9 cellular contexts compared by ENCODE assay signal in the genomic region with DNA sequence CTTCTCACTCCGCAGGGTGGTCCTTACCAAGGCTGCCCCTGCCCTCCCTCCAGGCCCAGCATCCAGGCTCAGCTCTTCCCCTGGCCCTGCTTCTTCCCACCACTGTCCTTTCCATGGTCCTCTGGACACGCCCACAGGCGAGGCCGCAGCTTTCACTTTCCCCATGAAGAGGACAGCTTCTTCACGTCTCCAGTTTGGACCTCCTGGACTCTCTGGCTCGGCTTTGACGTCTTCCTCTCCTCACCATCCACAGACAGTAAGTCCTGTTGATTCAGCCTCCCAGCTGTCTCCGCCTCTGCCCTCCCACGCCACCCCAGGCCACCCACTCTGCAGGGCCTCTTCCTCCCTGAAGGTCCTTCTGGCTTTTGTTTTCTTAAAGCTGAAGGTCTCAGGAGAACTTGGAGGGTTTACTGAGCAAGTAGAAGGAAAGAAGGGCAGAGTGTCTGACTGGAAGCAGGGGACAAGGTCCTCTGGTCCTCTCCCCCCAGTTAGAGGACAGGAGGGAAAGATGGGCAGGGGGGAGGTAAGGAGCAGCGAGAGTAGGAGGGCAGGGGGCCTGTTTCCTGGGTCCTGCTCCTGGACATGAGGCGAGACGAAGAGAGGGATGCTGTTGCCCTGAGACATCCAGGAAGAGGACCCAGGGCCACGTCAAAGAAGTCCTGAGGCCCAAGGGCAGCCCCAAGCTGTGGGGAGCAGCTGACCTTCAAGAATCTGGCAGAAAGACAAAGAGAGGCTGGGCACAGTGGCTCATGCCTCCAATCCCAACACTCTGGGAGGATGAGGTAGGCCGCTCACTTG. TPM values are rescaled to one million over a fixed set of nuclear protein-coding genes. Genes with fewer than 3 reads are reported as not detected.
A peak's percentile ranks its signal among the peaks of the same experiment; 100 is the strongest.
DNase-seq lines count a peak whose midpoint lies in the region; ATAC-seq, FAIRE-seq and TF ChIP-seq lines count a peak whose summit lies in the region.
"Had no signal": no experiment of that assay in that cellular context is flagged by ENCODE, and none has a peak within 500 bp of the region (broad histone marks: within the 10 kb centered on the region; RNA-seq: fewer than 3 reads in every experiment).

No MANE protein-coding gene starts in this region.

- H3K27me3 Mint-ChIP-seq in activated B cell treated with CpG ODN at 0.5 μM for 24 hours (peaks cover 2% of the 10 kb centered on the region), endodermal cell (ENCODE audit: insufficient read depth) (peaks cover 35% of the 10 kb centered on the region)

- H3K27ac ChIP-seq in hepatocyte, result peak overlapping the region; percentile 34
- no peak overlapping the region for H3K27ac ChIP-seq in endodermal cell (ENCODE audit: low read depth, low read length)

- H3K9me3 Mint-ChIP-seq in activated B cell treated with CpG ODN at 0.5 μM for 24 hours, result peaks cover 7% of the 10 kb centered on the region
- peaks cover 24% of the 10 kb centered on the region for H3K9me3 Mint-ChIP-seq in endodermal cell

- peaks cover 9% of the 10 kb centered on the region for H3K9me3 ChIP-seq in hepatocyte (ENCODE audit: low read depth)
- peaks cover 16% of the 10 kb centered on the region for H3K9me3 ChIP-seq in endodermal cell (ENCODE audit: control insufficient read depth, low read length)

- FAIRE-seq in GM18507 (lab: Jason Lieb, UNC), result peak; percentile 69
- FAIRE-seq: endometrium had no signal

- 69% methylated on average over 14 of the region's 14 CpGs for WGBS in hepatocyte (ENCODE audit: low lambda C conversion rate, missing lambda C conversion rate)
- 82 to 90% methylated on average over 8 to 14 of the region's 14 CpGs for WGBS in endodermal cell (ENCODE audit: insufficient coverage in 1 of 2, insufficient read length in 1 of 2), 2 experiments

- H2AFZ ChIP-seq in hepatocyte, result peak overlapping the region; percentile 6

- H3K36me3 ChIP-seq in hepatocyte (replicated peaks; ENCODE audit: insufficient read depth, low read depth), result no peaks in the 10 kb centered on the region
- H3K36me3 ChIP-seq in endodermal cell (ENCODE audit: control insufficient read depth, insufficient read depth, low read length), result no peaks in the 10 kb centered on the region
- H3K36me3 ChIP-seq in H7 (replicated peaks; ENCODE audit: control insufficient read depth, insufficient read depth, low read length), result no peaks in the 10 kb centered on the region

- intact Hi-C loops in activated B cell treated with CpG ODN at 0.5 μM for 24 hours (cut with micrococcal nuclease), result loop anchor here (5.0 kb wide), 1 partner anchor 328 kb away; no protein-coding TSS in a partner anchor

- no peaks in the 10 kb centered on the region for H3K4me1 ChIP-seq in hepatocyte (ENCODE audit: insufficient read depth)
- H3K4me1 ChIP-seq in endodermal cell (ENCODE audit: control insufficient read depth, insufficient read depth, low read length), result no peaks in the 10 kb centered on the region

- peak; percentile 10 for ATAC-seq in activated B cell treated with CpG ODN at 0.5 μM for 24 hours (ENCODE audit: low read depth)

- H3K4me1 Mint-ChIP-seq in activated B cell treated with CpG ODN at 0.5 μM for 24 hours (peaks cover 20% of the 10 kb centered on the region), endodermal cell (no peaks in the 10 kb centered on the region)

- H3K9me2 ChIP-seq in hepatocyte (replicated peaks; ENCODE audit: insufficient read depth), result no peaks in the 10 kb centered on the region

- H3K4me3 ChIP-seq in hepatocyte (no peak overlapping the region), endodermal cell (ENCODE audit: low read length) (no peak overlapping the region), H7 (ENCODE audit: insufficient read depth, low read depth, low read length) (no peak overlapping the region)

- peaks cover 4% of the 10 kb centered on the region for H3K36me3 Mint-ChIP-seq in activated B cell treated with CpG ODN at 0.5 μM for 24 hours (ENCODE audit: low read depth)
- H3K36me3 Mint-ChIP-seq in endodermal cell (ENCODE audit: low read depth), result no peaks in the 10 kb centered on the region

- H3K4me2 ChIP-seq in hepatocyte, result peak overlapping the region; percentile 56

- POLR2A ChIA-PET in activated B cell treated with CpG ODN at 0.5 μM for 24 hours (lab: Charles Lee), result interaction anchor here (0.6 to 1.0 kb wide), 3 partner anchors 48 to 312 kb away, joined by 3 to 6 read pairs (median 6); a partner anchor contains a TSS

- TF ChIP-seq CTCF in activated B cell treated with CpG ODN at 0.5 μM for 24 hours (IDR thresholded peaks at IDR 0.05), result no peak
- TF ChIP-seq CTCF in hepatocyte (IDR thresholded peaks at IDR 0.05; ENCODE audit: poor library complexity), result no peak
- no peak for TF ChIP-seq CTCF in endodermal cell (conservative IDR thresholded peaks at IDR 0.05)

- no peaks in the 10 kb centered on the region for H3K27me3 ChIP-seq in hepatocyte
- H3K27me3 ChIP-seq in endodermal cell (ENCODE audit: control insufficient read depth, insufficient read depth, low read length, poor library complexity, severe bottlenecking), result peaks cover 13% of the 10 kb centered on the region
- no peaks in the 10 kb centered on the region for H3K27me3 ChIP-seq in H7 (ENCODE audit: control insufficient read depth, insufficient read depth, low read length)

- H3K27ac Mint-ChIP-seq in activated B cell treated with CpG ODN at 0.5 μM for 24 hours (peak overlapping the region; percentile 76), endodermal cell (no peak overlapping the region)

- CTCF ChIA-PET in activated B cell treated with CpG ODN at 0.5 μM for 24 hours (lab: Charles Lee), result interaction anchor here (1.6 to 5.3 kb wide), 4 partner anchors 13 to 73 kb away, joined by 3 to 37 read pairs (median 20); a partner anchor contains a TSS

- DNase-seq in GM18507 (ENCODE audit: extremely low spot score, insufficient read length, low read depth) (no peak), activated B cell treated with CpG ODN at 0.5 μM for 24 hours (no peak), hepatocyte (ENCODE audit: low spot score) (peak; percentile 41), smooth muscle cell of the brain vasculature (ENCODE audit: low read depth, low spot score) (peak; percentile 78), endodermal cell (no peak), NCI-H748 (lab: John Stamatoyannopoulos, UW; ENCODE audit: unreplicated experiment) (no peak), H7 (no peak)
- DNase-seq in activated CD4-positive, CD25-positive, alpha-beta regulatory T cell treated with anti-CD3 and anti-CD28 coated beads, Interleukin-2, amount 50 U/mL, for 72 hours, result no peak

- H3K4me3 Mint-ChIP-seq in activated B cell treated with CpG ODN at 0.5 μM for 24 hours (peak overlapping the region; percentile 72), endodermal cell (no peak overlapping the region)

- H4K20me1 ChIP-seq in hepatocyte (ENCODE audit: insufficient read depth, poor library complexity, severe bottlenecking), result no peaks in the 10 kb centered on the region

- H3K9ac ChIP-seq in endodermal cell (ENCODE audit: extremely low read depth, low read length, poor library complexity, severe bottlenecking), result no peak overlapping the region

- no peaks in the 10 kb centered on the region for H3K79me2 ChIP-seq in hepatocyte

RNA-seq across cellular contexts. Expression of a gene that starts 24.7 kb away (rescaled TPM):
- not detected in 2 replicates for total RNA-seq in activated B cell treated with CpG ODN at 0.5 μM for 24 hours
- total RNA-seq in hepatocyte, result 0.33 and 0.48 TPM in 2 replicates
- polyA plus RNA-seq in hepatocyte, result 0.37 TPM in 1 of 2 replicates, not detected in the other
- under 1 TPM; 0.07 to 0.29 TPM for total RNA-seq in endodermal cell
- polyA plus RNA-seq in endodermal cell (2013, experiment 1 of 2), result 0.50 TPM
- 0.25 TPM for polyA plus RNA-seq in endodermal cell (2013, experiment 2 of 2)
- total RNA-seq in H7 (2014; rRNA removed; shearing (Covaris generic)), result 0.10 and 0.22 TPM in 2 replicates

RNA-seq across cellular contexts. Expression of a gene that starts 37.7 kb away (rescaled TPM):
- not detected in 2 replicates for total RNA-seq in activated B cell treated with CpG ODN at 0.5 μM for 24 hours
- not detected in 2 replicates for total RNA-seq in hepatocyte
- polyA plus RNA-seq in hepatocyte, result not detected in 2 replicates
- not detected for total RNA-seq in endodermal cell
- polyA plus RNA-seq in endodermal cell (2013, experiment 1 of 2), result not detected
- polyA plus RNA-seq in endodermal cell (2013, experiment 2 of 2), result not detected
- total RNA-seq in H7 (2014; rRNA removed; shearing (Covaris generic)), result not detected in 2 replicates

Comparison
In these comparisons a context has a peak if more than half of its experiments do, and no peak if none do; other contexts are left out.
1. DNase-seq: peak in hepatocyte (single experiment) and smooth muscle cell of the brain vasculature (single experiment); none in GM18507 (single experiment), activated B cell treated with CpG ODN at 0.5 μM for 24 hours (single experiment), endodermal cell (single experiment), NCI-H748 (single experiment), H7 (single experiment) and activated CD4-positive, CD25-positive, alpha-beta regulatory T cell treated with anti-CD3 and anti-CD28 coated beads, Interleukin-2, amount 50 U/mL, for 72 hours (single experiment).